Comparison of ENCODE assay signal across 9 cellular contexts in genomic region chr15:41493902-41494189, GRCh38. TPM values are rescaled to one million over a fixed set of nuclear protein-coding genes. Genes with fewer than 3 reads are reported as not detected.
A peak's percentile ranks its signal among the peaks of the same experiment; 100 is the strongest.
DNase-seq lines count a peak whose midpoint lies in the region; ATAC-seq and TF ChIP-seq lines count a peak whose summit lies in the region.
"Had no signal": no experiment of that assay in that cellular context is flagged by ENCODE, and none has a peak within 500 bp of the region (broad histone marks: within the 10 kb centered on the region; RNA-seq: fewer than 3 reads in every experiment).

No MANE protein-coding gene starts in this region.

- H3K9me3 ChIP-seq in Panc1 (ENCODE audit: control insufficient read depth, insufficient read depth, low read depth, low read length) (no peaks in the 10 kb centered on the region), iPS-15b (ENCODE audit: control insufficient read depth, insufficient read depth, low read length) (no peaks in the 10 kb centered on the region), tibial artery (no peaks in the 10 kb centered on the region)

- TF ChIP-seq CTCF in Panc1 (IDR thresholded peaks at IDR 0.05) (no peak), tibial artery (IDR thresholded peaks at IDR 0.05) (no peak)

- peaks cover 40% of the 10 kb centered on the region for H3K4me1 Mint-ChIP-seq in activated CD8-positive, alpha-beta memory T cell treated with anti-CD3 and anti-CD28 coated beads, Interleukin-2, amount 10 ng/mL, durations not matched to agents 7 days and 5 days

- peaks cover 56% of the 10 kb centered on the region for H3K27me3 Mint-ChIP-seq in activated CD8-positive, alpha-beta memory T cell treated with anti-CD3 and anti-CD28 coated beads, Interleukin-2, amount 10 ng/mL, durations not matched to agents 7 days and 5 days

- H3K4me1 ChIP-seq in Panc1 (ENCODE audit: control insufficient read depth, insufficient read depth, low read length) = 0 out of 2 replicates have a peak, but pooled peaks cover 5% of the 10 kb centered on the region
- H3K4me1 ChIP-seq in iPS-15b (ENCODE audit: control insufficient read depth, insufficient read depth, low read length) = peaks cover 4% of the 10 kb centered on the region
- peaks cover 5 to 32% (median 27%) of the 10 kb centered on the region in 4 donors for H3K4me1 ChIP-seq in tibial artery

- intact Hi-C loops in Panc1 (cut with micrococcal nuclease; ENCODE audit: unreplicated experiment) = no loop called here
- intact Hi-C loops in tibial artery (cut with DNase I; ENCODE audit: low total_unique reads) = no loop called here

- H3K4me3 ChIP-seq in Panc1 (ENCODE audit: low read depth in 2 of 2, low read length in 2 of 2) (peak overlapping the region; percentile 62 to 65), iPS-15b (ENCODE audit: low read depth, low read length) (peak overlapping the region; percentile 49), tibial artery (peak overlapping the region; percentile 58 to 59)

- no peak overlapping the region for H3K4me3 Mint-ChIP-seq in activated CD8-positive, alpha-beta memory T cell treated with anti-CD3 and anti-CD28 coated beads, Interleukin-2, amount 10 ng/mL, durations not matched to agents 7 days and 5 days

- no peaks in the 10 kb centered on the region for H3K9me3 Mint-ChIP-seq in activated CD8-positive, alpha-beta memory T cell treated with anti-CD3 and anti-CD28 coated beads, Interleukin-2, amount 10 ng/mL, durations not matched to agents 7 days and 5 days (ENCODE audit: low read depth)
- H3K9me3 Mint-ChIP-seq: activated naive CD8-positive, alpha-beta T cell treated with anti-CD3 and anti-CD28 coated beads, Interleukin-2, amount 10 ng/mL, durations not matched to agents 7 days and 5 days had no signal

- no TSS peak for BruUV-seq in Panc1 (replicated peaks; lab: Mats Ljungman, UMichigan)

- no peak overlapping the region for H3K9ac ChIP-seq in iPS-15b (ENCODE audit: low read depth, low read length)

- H3K27ac ChIP-seq in Panc1 (ENCODE audit: low read length) = no peak overlapping the region
- H3K27ac ChIP-seq in tibial artery = no peak overlapping the region

- CTCF ChIA-PET in activated CD8-positive, alpha-beta memory T cell treated with anti-CD3 and anti-CD28 coated beads, Interleukin-2, amount 10 ng/mL, durations not matched to agents 7 days and 5 days (lab: Charles Lee) = interaction anchor here (2.2 kb wide), 1 partner anchor 28 kb away, joined by 10 read pairs; no protein-coding TSS in a partner anchor
- CTCF ChIA-PET in Panc1 (lab: Charles Lee) = interaction anchor here (0.6 kb wide), 2 partner anchors 30 to 397 kb away, joined by 3 to 8 read pairs; no protein-coding TSS in a partner anchor

- H3K27me3 ChIP-seq in Panc1 (ENCODE audit: control insufficient read depth, insufficient read depth, low read length) = no peaks in the 10 kb centered on the region
- peaks cover 81% of the 10 kb centered on the region for H3K27me3 ChIP-seq in iPS-15b (ENCODE audit: control insufficient read depth, insufficient read depth, low read length)
- peaks cover 0 to 32% of the 10 kb centered on the region in 2 donors for H3K27me3 ChIP-seq in tibial artery

- H3K36me3 ChIP-seq in Panc1 (ENCODE audit: control insufficient read depth, insufficient read depth, low read length) (no peaks in the 10 kb centered on the region), iPS-15b (ENCODE audit: control insufficient read depth, insufficient read depth, low read length) (no peaks in the 10 kb centered on the region), tibial artery (no peaks in the 10 kb centered on the region)

- no peaks in the 10 kb centered on the region for H3K36me3 Mint-ChIP-seq in activated CD8-positive, alpha-beta memory T cell treated with anti-CD3 and anti-CD28 coated beads, Interleukin-2, amount 10 ng/mL, durations not matched to agents 7 days and 5 days

- no peak for DNase-seq in activated CD8-positive, alpha-beta memory T cell treated with anti-CD3 and anti-CD28 coated beads, Interleukin-2, amount 10 ng/mL, durations not matched to agents 7 days and 5 days
- DNase-seq in activated CD8-positive, alpha-beta memory T cell treated with anti-CD3 and anti-CD28 coated beads, Interleukin-2, amount 50 U/mL, for 4 hours = no peak
- DNase-seq in Panc1 (ENCODE audit: low read depth, low spot score) (no peak), tibial artery (no peak), DMS153 treated with DMSO at 0.1 percent for 48 hours (lab: John Stamatoyannopoulos, UW; ENCODE audit: unreplicated experiment) (no peak)

- in situ Hi-C loops in Panc1 (cut with HindIII; ENCODE audit: low pct_unique_long_range_greater_than_20kb, low sequenced_read_pairs) = no loop called here

- ATAC-seq in activated CD8-positive, alpha-beta memory T cell treated with anti-CD3 and anti-CD28 coated beads, Interleukin-2, amount 10 ng/mL, durations not matched to agents 7 days and 5 days = peak; percentile 4
- ATAC-seq in Panc1 (peak; percentile 42), HG03521 (IDR thresholded peaks at IDR 0.05; ENCODE audit: unreplicated experiment) (no peak), HG02884 (IDR thresholded peaks at IDR 0.05; ENCODE audit: unreplicated experiment) (no peak)

- H3K27ac Mint-ChIP-seq in activated CD8-positive, alpha-beta memory T cell treated with anti-CD3 and anti-CD28 coated beads, Interleukin-2, amount 10 ng/mL, durations not matched to agents 7 days and 5 days = no peak overlapping the region
- H3K27ac Mint-ChIP-seq: activated naive CD8-positive, alpha-beta T cell treated with anti-CD3 and anti-CD28 coated beads, Interleukin-2, amount 10 ng/mL, durations not matched to agents 7 days and 5 days had no signal

- POLR2A ChIA-PET in Panc1 (lab: Charles Lee) = interaction anchor here (0.6 kb wide), 1 partner anchor 126 kb away, joined by 8 read pairs; no protein-coding TSS in a partner anchor

RNA-seq across cellular contexts. Expression of gene ITPKA, which starts 0.2 kb away (rescaled TPM):
- total RNA-seq in activated CD8-positive, alpha-beta memory T cell treated with anti-CD3 and anti-CD28 coated beads, Interleukin-2, amount 10 ng/mL, durations not matched to agents 7 days and 5 days = under 1 TPM in 1 of 2 experiments, not detected in 1; 0.52 TPM
- total RNA-seq in Panc1 (2021; ENCODE audit: unreplicated experiment) = 6.3 TPM
- polyA plus RNA-seq in Panc1 (2012; ENCODE audit: insufficient read length) = 8.7 TPM

RNA-seq across cellular contexts. Expression of gene LTK, which starts 19.8 kb away (rescaled TPM):
- total RNA-seq in activated CD8-positive, alpha-beta memory T cell treated with anti-CD3 and anti-CD28 coated beads, Interleukin-2, amount 10 ng/mL, durations not matched to agents 7 days and 5 days = under 1 TPM; 0.20 to 0.30 TPM
- total RNA-seq in Panc1 (2021; ENCODE audit: unreplicated experiment) = not detected
- not detected for polyA plus RNA-seq in Panc1 (2012; ENCODE audit: insufficient read length)

RNA-seq across cellular contexts. Expression of gene RPAP1, which starts 50.2 kb away (rescaled TPM):
- total RNA-seq in activated CD8-positive, alpha-beta memory T cell treated with anti-CD3 and anti-CD28 coated beads, Interleukin-2, amount 10 ng/mL, durations not matched to agents 7 days and 5 days = 10 to 100 TPM; 38.2 to 40.0 TPM
- 53.5 TPM for total RNA-seq in Panc1 (2021; ENCODE audit: unreplicated experiment)
- 36.6 TPM for polyA plus RNA-seq in Panc1 (2012; ENCODE audit: insufficient read length)

Comparison
In these comparisons a context has a peak if more than half of its experiments do, and no peak if none do; other contexts are left out.
1. ATAC-seq: peak in activated CD8-positive, alpha-beta memory T cell treated with anti-CD3 and anti-CD28 coated beads, Interleukin-2, amount 10 ng/mL, durations not matched to agents 7 days and 5 days (single experiment) and Panc1 (single experiment); none in HG03521 (single experiment) and HG02884 (single experiment).
2. Peak in every context shown above with its lines, with median percentiles within 50 percentile points of each other: H3K4me3 ChIP-seq.